8 cellular contexts compared by ENCODE assay signal in genomic region chr17:143785-144281, GRCh38. TPM values are rescaled to one million over a fixed set of nuclear protein-coding genes. Genes with fewer than 3 reads are reported as not detected.
DNase-seq lines count a peak whose midpoint lies in the region; ATAC-seq, FAIRE-seq and TF ChIP-seq lines count a peak whose summit lies in the region.

No MANE protein-coding gene starts in this region.

- peak; percentile 52 for DNase-seq in H4 (ENCODE audit: low spot score)
- peak; percentile 81 for DNase-seq in NCI-H2227 (lab: John Stamatoyannopoulos, UW; ENCODE audit: unreplicated experiment)
- DNase-seq in activated CD4-positive, alpha-beta T cell treated with anti-CD3 and anti-CD28 coated beads for 48 hours, result peak; percentile 91
- peak; percentile 90 for DNase-seq in cerebellum (ENCODE audit: low spot score)
- peak; percentile 48 for DNase-seq in HepG2 (ENCODE audit: low spot score)
- DNase-seq in stimulated activated CD4-positive, alpha-beta T cell treated with anti-CD3 and anti-CD28 coated beads, Interleukin-4, amount 100 ng/mL, for 1 hour, result peak; percentile 88

- TF ChIP-seq RAD21 in HepG2 (CRISPR knock-in tag; IDR thresholded peaks at IDR 0.05), result peak; percentile 89

- TF ChIP-seq POLR2A in HepG2 (IDR thresholded peaks at IDR 0.05; ENCODE audit: insufficient read depth in 1 of 2, low read depth in 2 of 2, low read length in 2 of 2), result no peak

- no peak overlapping the region for H3K9ac ChIP-seq in BLaER1
- no peak overlapping the region for H3K9ac ChIP-seq in HepG2 (ENCODE audit: insufficient read depth, low read depth, low read length)

- H3K4me2 ChIP-seq in BLaER1 (peak overlapping the region; percentile 26; the same call in 1 of the 2 replicates), HepG2 (ENCODE audit: low read depth, low read length) (peak overlapping the region; percentile 47; the same call in 1 of the 2 replicates)

- 5% methylated on average over 13 of the region's 44 CpGs for WGBS in HepG2 (ENCODE audit: low lambda C conversion rate)

- H3K4me3 ChIP-seq in BLaER1 (no peak overlapping the region), HepG2 (replicated peaks in 1 of 3; ENCODE audit: insufficient read depth in 1 of 3, low read depth in 2 of 3, low read length in 3 of 3) (no peak overlapping the region; a peak in 1 of 6 replicates)

- H3K27me3 ChIP-seq in BLaER1 (no peaks in the 10 kb centered on the region; the same call in 1 of the 2 replicates), HepG2 (ENCODE audit: control insufficient read depth in 1 of 2, insufficient read depth in 2 of 2, low read length in 2 of 2) (peaks cover 2 to 30% of the 10 kb centered on the region in 2 experiments; a peak in 3 of 5 replicates)

- FAIRE-seq in HepG2 (lab: Jason Lieb, UNC), result no peak

- H3K4me1 ChIP-seq in BLaER1, result peaks cover 6% of the 10 kb centered on the region; the same call in 1 of the 2 replicates
- H3K4me1 ChIP-seq in HepG2 (ENCODE audit: insufficient read depth, low read length), result peaks cover 23% of the 10 kb centered on the region

- H3K27ac ChIP-seq in BLaER1 (no peak overlapping the region), HepG2 (ENCODE audit: extremely low read length, insufficient read depth, low read length) (no peak overlapping the region)

- peak; percentile 91 for TF ChIP-seq CTCF in HepG2 (CRISPR knock-in tag; IDR thresholded peaks at IDR 0.05)

- no peaks in the 10 kb centered on the region for H3K79me2 ChIP-seq in HepG2 (ENCODE audit: insufficient read depth, low read length)

- no peak overlapping the region for H2AFZ ChIP-seq in HepG2 (ENCODE audit: low read length)

- TF ChIP-seq EP300 in HepG2 (IDR thresholded peaks at IDR 0.05; ENCODE audit: low read depth in 2 of 2, low read length in 2 of 2) (no peak), HepG2 (CRISPR knock-in tag; IDR thresholded peaks at IDR 0.05; ENCODE audit: borderline replicate concordance) (no peak)

- intact Hi-C loops in HepG2 (cut with micrococcal nuclease; ENCODE audit: unreplicated experiment), result loop anchor here (2.0 kb wide), 1 partner anchor 19 kb away; no protein-coding TSS in a partner anchor

- no TSS peak for BruUV-seq in HepG2 (replicated peaks; lab: Mats Ljungman, UMichigan)

- in situ Hi-C loops in HepG2 (cut with HindIII; ENCODE audit: extremely low pct_ligation_motif_present, low pct_unique_long_range_greater_than_20kb), result no loop called here

- ATAC-seq in HepG2 (peak; percentile 72), GM18868 (IDR thresholded peaks at IDR 0.05; ENCODE audit: unreplicated experiment) (no peak)

- H3K36me3 ChIP-seq in BLaER1 (no peaks in the 10 kb centered on the region), HepG2 (replicated peaks in 1 of 2; ENCODE audit: control insufficient read depth in 1 of 2, insufficient read depth in 2 of 2, low read length in 2 of 2) (no peaks in the 10 kb centered on the region)

- H4K20me1 ChIP-seq in BLaER1 (no peaks in the 10 kb centered on the region), HepG2 (ENCODE audit: insufficient read depth, low read length) (no peaks in the 10 kb centered on the region; the same call in 1 of the 2 replicates)

- CTCF ChIA-PET in HepG2 (lab: Yijun Ruan, JAX; ENCODE audit: low intra/inter-chr PET ratio, low total read pairs), result interaction anchor here (1.1 to 3.5 kb wide), 4 partner anchors 20 to 557 kb away, joined by 3 to 40 read pairs (median 10); no protein-coding TSS in a partner anchor

- H3K9me3 ChIP-seq in BLaER1 (no peaks in the 10 kb centered on the region), HepG2 (ENCODE audit: low read length) (no peaks in the 10 kb centered on the region)

- POLR2A ChIA-PET in HepG2 (lab: Yijun Ruan, JAX), result no interaction called here

TF ChIP-seq in HepG2, 621 proteins besides CTCF, POLR2A, EP300 and RAD21 (continues in another document):
- TF ChIP-seq JUND (CRISPR knock-in tag; IDR thresholded peaks at IDR 0.05) (no peak), SP4 (CRISPR knock-in tag; IDR thresholded peaks at IDR 0.05) (0 out of 2 replicates have a peak, but pooled peaks have one; percentile 15), SALL1 (CRISPR knock-in tag; IDR thresholded peaks at IDR 0.05) (peak; percentile 74), TFDP1 (CRISPR knock-in tag; IDR thresholded peaks at IDR 0.05; ENCODE audit: borderline replicate concordance) (peak; percentile 73; the same call in 1 of the 2 replicates), ZNF230 (CRISPR knock-in tag; IDR thresholded peaks at IDR 0.05) (0 out of 2 replicates have a peak, but pooled peaks have one; percentile 30), HMGXB4 (CRISPR knock-in tag; IDR thresholded peaks at IDR 0.05; ENCODE audit: borderline replicate concordance in 1 of 2, low read depth in 1 of 2) (peak; percentile 55 to 60; a peak in 3 of 4 replicates)

RNA-seq across cellular contexts. Expression of gene SCGB1C2, which starts 6.5 kb away (rescaled TPM):
- total RNA-seq in H4 (2014; rRNA removed; shearing (Covaris generic)), result not detected in 2 replicates
- total RNA-seq in cerebellum (not detected), HepG2 (2016; rRNA removed; fragmentation: Illumina TruSeq; extraction: Trizol) (not detected in 2 replicates)
- total RNA-seq in HepG2 (2016; cell fraction: cytosol; rRNA removed; fragmentation: Illumina TruSeq; extraction: Trizol; ENCODE audit: low read depth), result not detected in 2 replicates
- not detected in 2 replicates for total RNA-seq in HepG2 (2016; cell fraction: insoluble cytoplasmic fraction; rRNA removed; fragmentation: Illumina TruSeq; extraction: Trizol)
- not detected in 2 replicates for total RNA-seq in HepG2 (2016; cell fraction: membrane; rRNA removed; fragmentation: Illumina TruSeq; extraction: Trizol)
- not detected in 2 replicates for total RNA-seq in HepG2 (2016; cell fraction: nucleus; rRNA removed; fragmentation: Illumina TruSeq; extraction: Trizol)
- polyA plus RNA-seq in HepG2 (2011; rRNA removed), result not detected in 2 replicates
- not detected in 2 replicates for polyA plus RNA-seq in HepG2 (2011; cell fraction: cytosol; rRNA removed)
- not detected in 2 replicates for polyA plus RNA-seq in HepG2 (2011; cell fraction: nucleus; rRNA removed)
- not detected in 2 replicates for polyA plus RNA-seq in HepG2 (2012)
- polyA plus RNA-seq in HepG2 (2016; cell fraction: cytosol; fragmentation: Illumina TruSeq; extraction: Trizol; ENCODE audit: low read depth), result not detected in 2 replicates
- not detected in 2 replicates for polyA plus RNA-seq in HepG2 (2016; cell fraction: insoluble cytoplasmic fraction; fragmentation: Illumina TruSeq; extraction: Trizol; ENCODE audit: low read depth)
- not detected in 2 replicates for polyA plus RNA-seq in HepG2 (2016; cell fraction: membrane; fragmentation: Illumina TruSeq; extraction: Trizol; ENCODE audit: low read depth)
- not detected in 2 replicates for polyA plus RNA-seq in HepG2 (2016; cell fraction: nucleus; fragmentation: Illumina TruSeq; extraction: Trizol; ENCODE audit: insufficient read depth, low read depth)
- polyA minus RNA-seq in HepG2 (2011; rRNA and poly(A)+ RNA removed; ENCODE audit: low replicate concordance), result not detected in 2 replicates
- polyA minus RNA-seq in HepG2 (2011; cell fraction: cytosol; rRNA and poly(A)+ RNA removed), result not detected in 2 replicates
- polyA minus RNA-seq in HepG2 (2011; cell fraction: nucleus; rRNA and poly(A)+ RNA removed), result not detected in 2 replicates

RNA-seq across cellular contexts. Expression of gene DOC2B, which starts 37.6 kb away (rescaled TPM):
- not detected in 2 replicates for total RNA-seq in H4 (2014; rRNA removed; shearing (Covaris generic))
- total RNA-seq in cerebellum (32.5 TPM), HepG2 (2016; rRNA removed; fragmentation: Illumina TruSeq; extraction: Trizol) (0.22 TPM in 1 of 2 replicates, not detected in the other)
- total RNA-seq in HepG2 (2016; cell fraction: cytosol; rRNA removed; fragmentation: Illumina TruSeq; extraction: Trizol; ENCODE audit: low read depth), result 0.09 and 0.30 TPM in 2 replicates
- total RNA-seq in HepG2 (2016; cell fraction: insoluble cytoplasmic fraction; rRNA removed; fragmentation: Illumina TruSeq; extraction: Trizol), result 0.04 TPM in 1 of 2 replicates, not detected in the other
- total RNA-seq in HepG2 (2016; cell fraction: membrane; rRNA removed; fragmentation: Illumina TruSeq; extraction: Trizol), result 0.06 and 0.38 TPM in 2 replicates
- 0.06 TPM in 1 of 2 replicates, not detected in the other for total RNA-seq in HepG2 (2016; cell fraction: nucleus; rRNA removed; fragmentation: Illumina TruSeq; extraction: Trizol)
- polyA plus RNA-seq in HepG2 (2011; rRNA removed), result 0.09 and 0.77 TPM in 2 replicates
- polyA plus RNA-seq in HepG2 (2011; cell fraction: cytosol; rRNA removed), result 0.21 and 0.25 TPM in 2 replicates
- polyA plus RNA-seq in HepG2 (2011; cell fraction: nucleus; rRNA removed), result 0.31 and 0.33 TPM in 2 replicates
- 0.05 and 0.23 TPM in 2 replicates for polyA plus RNA-seq in HepG2 (2012)
- 0.08 and 0.34 TPM in 2 replicates for polyA plus RNA-seq in HepG2 (2016; cell fraction: cytosol; fragmentation: Illumina TruSeq; extraction: Trizol; ENCODE audit: low read depth)
- polyA plus RNA-seq in HepG2 (2016; cell fraction: insoluble cytoplasmic fraction; fragmentation: Illumina TruSeq; extraction: Trizol; ENCODE audit: low read depth), result not detected in 2 replicates
- 0.33 TPM in 1 of 2 replicates, not detected in the other for polyA plus RNA-seq in HepG2 (2016; cell fraction: membrane; fragmentation: Illumina TruSeq; extraction: Trizol; ENCODE audit: low read depth)
- 0.22 and 0.36 TPM in 2 replicates for polyA plus RNA-seq in HepG2 (2016; cell fraction: nucleus; fragmentation: Illumina TruSeq; extraction: Trizol; ENCODE audit: insufficient read depth, low read depth)
- 0.08 TPM in 1 of 2 replicates, not detected in the other for polyA minus RNA-seq in HepG2 (2011; rRNA and poly(A)+ RNA removed; ENCODE audit: low replicate concordance)
- polyA minus RNA-seq in HepG2 (2011; cell fraction: cytosol; rRNA and poly(A)+ RNA removed), result 0.40 TPM in 1 of 2 replicates, not detected in the other
- polyA minus RNA-seq in HepG2 (2011; cell fraction: nucleus; rRNA and poly(A)+ RNA removed), result 0.13 TPM in 1 of 2 replicates, not detected in the other

Comparison
In these comparisons a context has a peak if more than half of its experiments do, and no peak if none do; other contexts are left out.
1. RNA of gene DOC2B, which starts 37.6 kb away (total RNA-seq): 32.5 TPM in cerebellum (single experiment); 0.04 to 0.38 TPM in HepG2 and not detected in H4; every median in the first group is over 10 times any median in the second.
2. Peak in every context shown above with its lines, with median percentiles within 50 percentile points of each other: DNase-seq.